10 cellular contexts compared by ENCODE assay signal in the genomic region with DNA sequence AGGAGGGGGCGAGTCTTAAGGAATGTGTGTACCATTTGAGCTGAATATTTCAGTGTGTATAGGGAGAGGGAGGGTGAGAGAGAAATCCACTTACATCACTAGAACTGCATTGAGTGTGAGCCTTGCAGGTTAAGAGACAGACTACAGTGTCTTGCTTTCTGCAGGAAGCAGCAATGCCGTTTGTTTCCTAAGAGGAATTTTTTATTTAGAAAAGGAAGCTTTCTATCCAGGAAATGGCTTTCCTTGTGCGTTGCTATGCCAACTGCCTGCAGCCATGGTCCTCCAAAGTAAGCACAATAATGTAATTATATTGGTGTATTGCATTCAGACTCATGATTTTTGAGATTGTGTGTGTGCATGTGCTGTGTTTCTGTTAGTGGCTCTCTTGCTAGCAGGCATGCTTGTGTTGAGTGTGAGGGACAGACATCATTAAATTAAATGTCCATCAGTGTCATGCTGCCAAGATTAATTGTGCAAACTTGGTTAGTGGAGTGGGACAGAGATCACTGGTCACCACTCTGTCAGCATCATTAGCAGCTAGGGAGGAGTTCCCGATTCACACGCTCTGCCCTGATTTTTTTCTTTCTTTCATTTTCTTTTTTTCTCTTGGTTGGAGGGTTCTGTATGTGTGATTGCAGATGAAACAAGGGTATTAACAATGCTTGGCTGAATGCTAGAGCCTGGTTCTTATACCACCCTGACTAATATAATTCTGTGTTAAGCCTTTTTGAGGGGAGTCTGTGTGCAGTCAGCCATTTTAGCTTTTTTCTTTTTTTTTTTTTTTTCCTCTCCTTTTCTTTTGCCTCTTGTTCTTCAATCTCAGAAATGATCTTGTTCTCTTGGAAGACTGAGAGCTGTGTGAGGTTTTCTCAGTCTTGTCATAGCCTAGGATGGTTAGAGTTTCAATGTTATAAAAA.
A peak's percentile ranks its signal among the peaks of the same experiment; 100 is the strongest.
DNase-seq lines count a peak whose midpoint lies in the region; ATAC-seq and TF ChIP-seq lines count a peak whose summit lies in the region.
"Had no signal": no experiment of that assay in that cellular context is flagged by ENCODE, and none has a peak within 500 bp of the region (broad histone marks: within the 10 kb centered on the region; RNA-seq: fewer than 3 reads in every experiment).

No MANE protein-coding gene starts in this region.

- H3K4me2 ChIP-seq in PC-3 (ENCODE audit: low read length) = no peak overlapping the region

- H3K79me2 ChIP-seq in PC-3 (ENCODE audit: low read length) = no peaks in the 10 kb centered on the region

- H3K4me1 ChIP-seq in left ventricle myocardium inferior (peaks cover 99% of the 10 kb centered on the region), skeletal muscle tissue (ENCODE audit: control insufficient read depth in 3 of 3, insufficient read depth in 3 of 3, low read length in 3 of 3) (peaks cover 9 to 16% (median 13%) of the 10 kb centered on the region in 3 donors), PC-3 (ENCODE audit: insufficient read depth, low read length) (no peaks in the 10 kb centered on the region)

- H3K9me2 ChIP-seq in PC-3 (replicated peaks; ENCODE audit: low read length) = no peaks in the 10 kb centered on the region

- DNase-seq in SK-N-DZ (ENCODE audit: low spot score) (peak; percentile 98), left ventricle myocardium inferior (no peak), NCI-H128 (lab: John Stamatoyannopoulos, UW; ENCODE audit: unreplicated experiment) (no peak), PC-3 (no peak), germinal center (ENCODE audit: low spot score) (no peak)
- DNase-seq: stimulated activated CD4-positive, alpha-beta T cell treated with anti-CD3 and anti-CD28 coated beads, Interleukin-12 subunit alpha, Interleukin-12 subunit beta, amount 100 ng/mL, for 4 hours; T1000 had no signal

- H4K20me1 ChIP-seq in PC-3 (ENCODE audit: low read length) = no peaks in the 10 kb centered on the region

- H3K9ac ChIP-seq in skeletal muscle tissue (ENCODE audit: low read depth in 1 of 3, low read length in 3 of 3) = peak overlapping the region; percentile 52 to 55 (median 55)
- no peak overlapping the region for H3K9ac ChIP-seq in PC-3 (ENCODE audit: low read length)

- H3K27me3 ChIP-seq in left ventricle myocardium inferior (ENCODE audit: low read depth) (no peaks in the 10 kb centered on the region), skeletal muscle tissue (ENCODE audit: control insufficient read depth in 3 of 3, insufficient read depth in 3 of 3, low read length in 3 of 3) (no peaks in the 10 kb centered on the region), PC-3 (ENCODE audit: low read length) (no peaks in the 10 kb centered on the region)

- intact Hi-C loops in left ventricle myocardium inferior (cut with micrococcal nuclease) (no loop called here), PC-3 (cut with micrococcal nuclease) (no loop called here)

- no peak overlapping the region for H2AFZ ChIP-seq in PC-3 (ENCODE audit: low read length)

- peak overlapping the region; percentile 50 for H3K4me3 ChIP-seq in left ventricle myocardium inferior
- peak overlapping the region; percentile 52 to 60 (median 57) for H3K4me3 ChIP-seq in skeletal muscle tissue (ENCODE audit: low read length in 3 of 3)
- H3K4me3 ChIP-seq in PC-3 (ENCODE audit: low read length) = no peak overlapping the region

- H3F3A ChIP-seq in PC-3 (ENCODE audit: low read length, unreplicated experiment) = no peaks in the 10 kb centered on the region

- peak overlapping the region; percentile 64 for H3K27ac ChIP-seq in left ventricle myocardium inferior (replicated peaks)
- peak overlapping the region; percentile 69 for H3K27ac ChIP-seq in skeletal muscle tissue (ENCODE audit: low read depth, low read length)
- H3K27ac ChIP-seq in PC-3 (ENCODE audit: low read length) = no peak overlapping the region

- CTCF ChIA-PET in PC-3 (lab: Charles Lee) = no interaction called here

- TF ChIP-seq CTCF in left ventricle myocardium inferior (IDR thresholded peaks at IDR 0.05; ENCODE audit: borderline replicate concordance) = no peak
- no peak for TF ChIP-seq CTCF in PC-3 (conservative IDR thresholded peaks at IDR 0.05; ENCODE audit: low read depth, low read length)

- POLR2A ChIA-PET in PC-3 (lab: Charles Lee; ENCODE audit: unreplicated experiment) = no interaction called here

- H3K36me3 ChIP-seq in left ventricle myocardium inferior (no peaks in the 10 kb centered on the region), skeletal muscle tissue (ENCODE audit: control insufficient read depth in 3 of 3, insufficient read depth in 3 of 3, low read length in 3 of 3) (no peaks in the 10 kb centered on the region), PC-3 (ENCODE audit: low read depth, low read length) (no peaks in the 10 kb centered on the region)

- H3K9me3 ChIP-seq in left ventricle myocardium inferior (replicated peaks) = no peaks in the 10 kb centered on the region
- no peaks in the 10 kb centered on the region for H3K9me3 ChIP-seq in skeletal muscle tissue (ENCODE audit: control insufficient read depth in 3 of 3, low read length in 3 of 3)
- H3K9me3 ChIP-seq in PC-3 (ENCODE audit: low read length) = no peaks in the 10 kb centered on the region

- BruUV-seq in PC-3 (replicated peaks; lab: Mats Ljungman, UMichigan) = no TSS peak

- ATAC-seq in GM19328 (IDR thresholded peaks at IDR 0.05; ENCODE audit: unreplicated experiment) = peak; percentile 45
- ATAC-seq in GM18873 (IDR thresholded peaks at IDR 0.05; ENCODE audit: low FRiP score, unreplicated experiment) = no peak
- no peak for ATAC-seq in PC-3
